Comparison of ENCODE assay signal across 13 cellular contexts in genomic region chr19:1868971-1869370, GRCh38.
"Had no signal": no experiment of that assay in that cellular context is flagged by ENCODE, and none has a peak within 500 bp of the region (broad histone marks: within the 10 kb centered on the region; RNA-seq: fewer than 3 reads in every experiment).

No MANE protein-coding gene starts in this region.

- DNase-seq: activated CD4-positive, CD25-positive, alpha-beta regulatory T cell; activated CD8-positive, alpha-beta memory T cell treated with anti-CD3 and anti-CD28 coated beads, Interleukin-2, amount 50 U/mL, for 48 hours; activated naive CD4-positive, alpha-beta T cell treated with anti-CD3 and anti-CD28 coated beads, Interleukin-2, amount 10 ng/mL, durations not matched to agents 7 days and 5 days; adrenal gland; midbrain; pancreas; sigmoid colon; spleen; trophoblast cell had no signal

- H3K27ac Mint-ChIP-seq: activated naive CD4-positive, alpha-beta T cell treated with anti-CD3 and anti-CD28 coated beads, Interleukin-2, amount 10 ng/mL, durations not matched to agents 7 days and 5 days; stimulated activated naive CD8-positive, alpha-beta T cell treated with anti-CD3 and anti-CD28 coated beads, Interleukin-15, Interleukin-2, amounts not matched to agents 100 ng/mL and 50 ng/mL, for 24 hours had no signal

- H3K27me3 Mint-ChIP-seq: activated naive CD4-positive, alpha-beta T cell treated with anti-CD3 and anti-CD28 coated beads, Interleukin-2, amount 10 ng/mL, durations not matched to agents 7 days and 5 days; stimulated activated naive CD8-positive, alpha-beta T cell treated with anti-CD3 and anti-CD28 coated beads, Interleukin-15, Interleukin-2, amounts not matched to agents 100 ng/mL and 50 ng/mL, for 24 hours had no signal

- H3K27ac ChIP-seq: adrenal gland, cardiac muscle cell, pancreas, sigmoid colon, suprapubic skin had no signal

- H3K9me3 ChIP-seq: adrenal gland, pancreas, sigmoid colon, spleen, suprapubic skin had no signal

- H3K9me3 Mint-ChIP-seq: activated naive CD4-positive, alpha-beta T cell treated with anti-CD3 and anti-CD28 coated beads, Interleukin-2, amount 10 ng/mL, durations not matched to agents 7 days and 5 days; stimulated activated naive CD8-positive, alpha-beta T cell treated with anti-CD3 and anti-CD28 coated beads, Interleukin-15, Interleukin-2, amounts not matched to agents 100 ng/mL and 50 ng/mL, for 24 hours had no signal

- H3K4me3 Mint-ChIP-seq: activated naive CD4-positive, alpha-beta T cell treated with anti-CD3 and anti-CD28 coated beads, Interleukin-2, amount 10 ng/mL, durations not matched to agents 7 days and 5 days; stimulated activated naive CD8-positive, alpha-beta T cell treated with anti-CD3 and anti-CD28 coated beads, Interleukin-15, Interleukin-2, amounts not matched to agents 100 ng/mL and 50 ng/mL, for 24 hours had no signal

- ATAC-seq: left lobe of liver, pancreas had no signal

- H3K4me3 ChIP-seq: adrenal gland, cardiac muscle cell, pancreas, sigmoid colon, spleen, suprapubic skin had no signal

- H3K36me3 ChIP-seq: adrenal gland, cardiac muscle cell, pancreas had no signal

- H3K27me3 ChIP-seq: adrenal gland, cardiac muscle cell, pancreas, sigmoid colon, spleen, suprapubic skin had no signal
